1 cellular context compared by ENCODE assay signal in the genomic region with DNA sequence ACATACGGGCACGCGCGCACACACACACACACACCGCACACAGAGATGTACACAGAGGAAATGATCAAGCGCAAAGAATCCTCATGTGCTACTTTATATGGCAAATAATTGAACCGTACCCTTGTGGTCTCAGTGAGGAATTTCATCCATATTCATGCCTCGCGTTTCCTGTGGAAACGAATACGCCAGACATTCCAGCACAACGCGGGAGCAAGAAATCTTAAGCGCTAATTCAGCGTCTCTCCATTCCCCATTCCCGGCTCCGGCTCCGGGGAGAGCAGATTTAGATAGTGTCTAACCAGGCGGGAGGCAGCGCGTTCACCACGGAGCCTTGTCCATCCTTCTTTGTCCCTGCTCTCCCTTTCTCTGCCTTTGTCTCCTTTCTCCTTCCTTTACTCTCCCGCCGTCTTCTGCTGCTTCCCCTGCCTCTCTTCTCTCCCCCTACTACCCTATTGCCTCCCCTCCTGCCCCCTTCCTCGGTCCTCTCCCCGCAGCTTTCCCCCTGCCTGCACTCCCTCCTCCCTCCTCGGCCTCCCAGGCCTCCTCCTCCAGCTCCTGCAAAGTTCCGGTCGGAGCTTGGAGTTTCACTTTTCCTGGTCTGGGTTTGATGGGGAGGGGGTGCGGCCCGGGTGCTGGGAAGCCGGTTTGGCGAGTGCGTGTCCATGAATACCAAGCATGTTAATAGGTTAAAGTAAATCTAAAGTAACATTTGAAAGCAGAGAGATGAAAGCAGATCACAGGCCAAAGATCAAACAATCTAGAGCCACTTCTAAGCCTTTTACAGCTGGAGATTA.
TF ChIP-seq lines count a peak whose summit lies in the region.

No MANE protein-coding gene starts in this region.

TF ChIP-seq in H1, 55 proteins besides CTCF, POLR2A, EP300 and RAD21:
- TF ChIP-seq, protein P1, sequence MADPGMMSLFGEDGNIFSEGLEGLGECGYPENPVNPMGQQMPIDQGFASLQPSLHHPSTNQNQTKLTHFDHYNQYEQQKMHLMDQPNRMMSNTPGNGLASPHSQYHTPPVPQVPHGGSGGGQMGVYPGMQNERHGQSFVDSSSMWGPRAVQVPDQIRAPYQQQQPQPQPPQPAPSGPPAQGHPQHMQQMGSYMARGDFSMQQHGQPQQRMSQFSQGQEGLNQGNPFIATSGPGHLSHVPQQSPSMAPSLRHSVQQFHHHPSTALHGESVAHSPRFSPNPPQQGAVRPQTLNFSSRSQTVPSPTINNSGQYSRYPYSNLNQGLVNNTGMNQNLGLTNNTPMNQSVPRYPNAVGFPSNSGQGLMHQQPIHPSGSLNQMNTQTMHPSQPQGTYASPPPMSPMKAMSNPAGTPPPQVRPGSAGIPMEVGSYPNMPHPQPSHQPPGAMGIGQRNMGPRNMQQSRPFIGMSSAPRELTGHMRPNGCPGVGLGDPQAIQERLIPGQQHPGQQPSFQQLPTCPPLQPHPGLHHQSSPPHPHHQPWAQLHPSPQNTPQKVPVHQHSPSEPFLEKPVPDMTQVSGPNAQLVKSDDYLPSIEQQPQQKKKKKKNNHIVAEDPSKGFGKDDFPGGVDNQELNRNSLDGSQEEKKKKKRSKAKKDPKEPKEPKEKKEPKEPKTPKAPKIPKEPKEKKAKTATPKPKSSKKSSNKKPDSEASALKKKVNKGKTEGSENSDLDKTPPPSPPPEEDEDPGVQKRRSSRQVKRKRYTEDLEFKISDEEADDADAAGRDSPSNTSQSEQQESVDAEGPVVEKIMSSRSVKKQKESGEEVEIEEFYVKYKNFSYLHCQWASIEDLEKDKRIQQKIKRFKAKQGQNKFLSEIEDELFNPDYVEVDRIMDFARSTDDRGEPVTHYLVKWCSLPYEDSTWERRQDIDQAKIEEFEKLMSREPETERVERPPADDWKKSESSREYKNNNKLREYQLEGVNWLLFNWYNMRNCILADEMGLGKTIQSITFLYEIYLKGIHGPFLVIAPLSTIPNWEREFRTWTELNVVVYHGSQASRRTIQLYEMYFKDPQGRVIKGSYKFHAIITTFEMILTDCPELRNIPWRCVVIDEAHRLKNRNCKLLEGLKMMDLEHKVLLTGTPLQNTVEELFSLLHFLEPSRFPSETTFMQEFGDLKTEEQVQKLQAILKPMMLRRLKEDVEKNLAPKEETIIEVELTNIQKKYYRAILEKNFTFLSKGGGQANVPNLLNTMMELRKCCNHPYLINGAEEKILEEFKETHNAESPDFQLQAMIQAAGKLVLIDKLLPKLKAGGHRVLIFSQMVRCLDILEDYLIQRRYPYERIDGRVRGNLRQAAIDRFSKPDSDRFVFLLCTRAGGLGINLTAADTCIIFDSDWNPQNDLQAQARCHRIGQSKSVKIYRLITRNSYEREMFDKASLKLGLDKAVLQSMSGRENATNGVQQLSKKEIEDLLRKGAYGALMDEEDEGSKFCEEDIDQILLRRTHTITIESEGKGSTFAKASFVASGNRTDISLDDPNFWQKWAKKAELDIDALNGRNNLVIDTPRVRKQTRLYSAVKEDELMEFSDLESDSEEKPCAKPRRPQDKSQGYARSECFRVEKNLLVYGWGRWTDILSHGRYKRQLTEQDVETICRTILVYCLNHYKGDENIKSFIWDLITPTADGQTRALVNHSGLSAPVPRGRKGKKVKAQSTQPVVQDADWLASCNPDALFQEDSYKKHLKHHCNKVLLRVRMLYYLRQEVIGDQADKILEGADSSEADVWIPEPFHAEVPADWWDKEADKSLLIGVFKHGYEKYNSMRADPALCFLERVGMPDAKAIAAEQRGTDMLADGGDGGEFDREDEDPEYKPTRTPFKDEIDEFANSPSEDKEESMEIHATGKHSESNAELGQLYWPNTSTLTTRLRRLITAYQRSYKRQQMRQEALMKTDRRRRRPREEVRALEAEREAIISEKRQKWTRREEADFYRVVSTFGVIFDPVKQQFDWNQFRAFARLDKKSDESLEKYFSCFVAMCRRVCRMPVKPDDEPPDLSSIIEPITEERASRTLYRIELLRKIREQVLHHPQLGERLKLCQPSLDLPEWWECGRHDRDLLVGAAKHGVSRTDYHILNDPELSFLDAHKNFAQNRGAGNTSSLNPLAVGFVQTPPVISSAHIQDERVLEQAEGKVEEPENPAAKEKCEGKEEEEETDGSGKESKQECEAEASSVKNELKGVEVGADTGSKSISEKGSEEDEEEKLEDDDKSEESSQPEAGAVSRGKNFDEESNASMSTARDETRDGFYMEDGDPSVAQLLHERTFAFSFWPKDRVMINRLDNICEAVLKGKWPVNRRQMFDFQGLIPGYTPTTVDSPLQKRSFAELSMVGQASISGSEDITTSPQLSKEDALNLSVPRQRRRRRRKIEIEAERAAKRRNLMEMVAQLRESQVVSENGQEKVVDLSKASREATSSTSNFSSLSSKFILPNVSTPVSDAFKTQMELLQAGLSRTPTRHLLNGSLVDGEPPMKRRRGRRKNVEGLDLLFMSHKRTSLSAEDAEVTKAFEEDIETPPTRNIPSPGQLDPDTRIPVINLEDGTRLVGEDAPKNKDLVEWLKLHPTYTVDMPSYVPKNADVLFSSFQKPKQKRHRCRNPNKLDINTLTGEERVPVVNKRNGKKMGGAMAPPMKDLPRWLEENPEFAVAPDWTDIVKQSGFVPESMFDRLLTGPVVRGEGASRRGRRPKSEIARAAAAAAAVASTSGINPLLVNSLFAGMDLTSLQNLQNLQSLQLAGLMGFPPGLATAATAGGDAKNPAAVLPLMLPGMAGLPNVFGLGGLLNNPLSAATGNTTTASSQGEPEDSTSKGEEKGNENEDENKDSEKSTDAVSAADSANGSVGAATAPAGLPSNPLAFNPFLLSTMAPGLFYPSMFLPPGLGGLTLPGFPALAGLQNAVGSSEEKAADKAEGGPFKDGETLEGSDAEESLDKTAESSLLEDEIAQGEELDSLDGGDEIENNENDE (IDR thresholded peaks at IDR 0.05; ENCODE audit: insufficient replicate concordance, low read length), result no peak
- peak; percentile 4 for TF ChIP-seq EZH2 (IDR thresholded peaks at IDR 0.05; ENCODE audit: low read depth, low read length, severe bottlenecking)
- peak; percentile 75 for TF ChIP-seq CTBP2 (IDR thresholded peaks at IDR 0.05; ENCODE audit: borderline replicate concordance, insufficient read depth, insufficient read length, low read length)
- TF ChIP-seq SAP30 (IDR thresholded peaks at IDR 0.05; ENCODE audit: insufficient read depth, insufficient replicate concordance, low read length), result peak; percentile 23
- TF ChIP-seq TBP (IDR thresholded peaks at IDR 0.05; ENCODE audit: low read depth, low read length), result peak; percentile 14; the same call in 1 of the 2 replicates
- TF ChIP-seq TAF7 (optimal IDR thresholded peaks at IDR 0.05; ENCODE audit: borderline replicate concordance, low read depth, low read length), result peak; percentile 47
- TF ChIP-seq NANOG (IDR thresholded peaks at IDR 0.05; ENCODE audit: insufficient read depth, low read depth, low read length, poor library complexity, severe bottlenecking), result no peak
- peak; percentile 76; the same call in 1 of the 2 replicates for TF ChIP-seq RBBP5 (IDR thresholded peaks at IDR 0.05; ENCODE audit: borderline replicate concordance, low read depth, low read length)
- peak; percentile 42; the same call in 1 of the 2 replicates for TF ChIP-seq EGR1 (IDR thresholded peaks at IDR 0.05; ENCODE audit: borderline replicate concordance, low read depth, low read length)
- TF ChIP-seq YY1 (IDR thresholded peaks at IDR 0.05; ENCODE audit: low read depth, low read length), result 0 out of 2 replicates have a peak, but pooled peaks have one; percentile 40
- TF ChIP-seq SP4 (IDR thresholded peaks at IDR 0.05; ENCODE audit: low read length), result no peak
- no peak for TF ChIP-seq CBX5 (IDR thresholded peaks at IDR 0.05; ENCODE audit: low read depth, low read length)
- TF ChIP-seq ASH2L (IDR thresholded peaks at IDR 0.05; ENCODE audit: low read length), result peak; percentile 79
- TF ChIP-seq SIN3A (conservative IDR thresholded peaks at IDR 0.05 in 1 of 2, IDR thresholded peaks at IDR 0.05 in 1 of 2; ENCODE audit: low read depth in 1 of 2, low read length in 2 of 2), result peak; percentile 25 to 40; a peak in 1 of 4 replicates
- TF ChIP-seq GABPA (IDR thresholded peaks at IDR 0.05; ENCODE audit: borderline replicate concordance, insufficient read depth, low read length), result no peak
- TF ChIP-seq TEAD4 (IDR thresholded peaks at IDR 0.05; ENCODE audit: low read depth, low read length), result peak; percentile 84
- peak; percentile 71; the same call in 1 of the 2 replicates for TF ChIP-seq SP1 (IDR thresholded peaks at IDR 0.05; ENCODE audit: low read depth, low read length)
- TF ChIP-seq CEBPB (IDR thresholded peaks at IDR 0.05; ENCODE audit: low read depth, low read length), result no peak
- TF ChIP-seq BRCA1 (IDR thresholded peaks at IDR 0.05; ENCODE audit: low read depth, low read length), result no peak
- 0 out of 2 replicates have a peak, but pooled peaks have one; percentile 19 for TF ChIP-seq TAF1 (IDR thresholded peaks at IDR 0.05; ENCODE audit: low read depth, low read length)
- TF ChIP-seq ZNF274 (IDR thresholded peaks at IDR 0.05; ENCODE audit: borderline replicate concordance, extremely low read depth, low read length), result no peak
- peak in 1 of 2 experiments; percentile 70; a peak in 1 of 4 replicates for TF ChIP-seq HDAC2 (IDR thresholded peaks at IDR 0.05; ENCODE audit: borderline replicate concordance in 1 of 2, low read depth in 2 of 2, low read length in 2 of 2)
